Comparison of ENCODE assay signal across 13 cellular contexts in genomic region chr12:125346361-125346760, GRCh38.
DNase-seq lines count a peak whose midpoint lies in the region; ATAC-seq, FAIRE-seq and TF ChIP-seq lines count a peak whose summit lies in the region.
"Had no signal": no experiment of that assay in that cellular context is flagged by ENCODE, and none has a peak within 500 bp of the region (broad histone marks: within the 10 kb centered on the region; RNA-seq: fewer than 3 reads in every experiment).

No MANE protein-coding gene starts in this region.

- H3F3A ChIP-seq in SU-DHL-6 (ENCODE audit: insufficient read depth), result no peaks in the 10 kb centered on the region

- H3K27ac ChIP-seq in HUES48 (ENCODE audit: low read depth, low read length) (peak overlapping the region; percentile 63), SU-DHL-6 (ENCODE audit: low read depth, low read length) (no peak overlapping the region)
- H3K27ac ChIP-seq: sigmoid colon, suprapubic skin had no signal

- TF ChIP-seq CTCF in D721Med (IDR thresholded peaks at IDR 0.05; ENCODE audit: insufficient read depth, missing control alignments) (peak; percentile 54), SU-DHL-6 (IDR thresholded peaks at IDR 0.05; ENCODE audit: insufficient read depth, low read length, poor library complexity, severe bottlenecking) (peak; percentile 47)

- H3K4me2 ChIP-seq in SU-DHL-6 (ENCODE audit: low read depth, low read length, poor library complexity, severe bottlenecking), result peak overlapping the region; percentile 46

- peak overlapping the region; percentile 31 for H2AFZ ChIP-seq in SU-DHL-6 (ENCODE audit: low read depth, low read length, severe bottlenecking)

- no peak for FAIRE-seq in D721Med (lab: Jason Lieb, UNC)
- FAIRE-seq: endothelial cell of umbilical vein had no signal

- H3K4me3 ChIP-seq in HUES48 (ENCODE audit: low read depth, low read length) (peak overlapping the region; percentile 15; the same call in 1 of the 2 replicates), SU-DHL-6 (ENCODE audit: insufficient read depth, low read length, poor library complexity, severe bottlenecking) (peak overlapping the region; percentile 3), MG63 (no peak overlapping the region)
- H3K4me3 ChIP-seq: sigmoid colon, suprapubic skin had no signal

- DNase-seq in D721Med (ENCODE audit: insufficient read length, low spot score), result no peak
- no peak for DNase-seq in left colon
- DNase-seq in MG63, result no peak
- DNase-seq in NCI-H1436 (lab: John Stamatoyannopoulos, UW), result no peak
- DNase-seq in stimulated activated naive CD4-positive, alpha-beta T cell (lab: John Stamatoyannopoulos, UW), result no peak
- DNase-seq: activated naive CD4-positive, alpha-beta T cell treated with anti-CD3 and anti-CD28 coated beads for 36 hours; NCI-H187 treated with DMSO at 0.1 percent for 48 hours; sigmoid colon had no signal

- H3K9ac ChIP-seq in HUES48 (ENCODE audit: low read depth, low read length) (no peak overlapping the region), SU-DHL-6 (ENCODE audit: low read length) (no peak overlapping the region)

- H4K20me1 ChIP-seq in SU-DHL-6 (ENCODE audit: low read depth, low read length), result no peaks in the 10 kb centered on the region

- H3K79me2 ChIP-seq in SU-DHL-6 (ENCODE audit: insufficient read depth, low read length), result no peaks in the 10 kb centered on the region

- ATAC-seq in left colon (peak; percentile 35), GM21529 (IDR thresholded peaks at IDR 0.05; ENCODE audit: unreplicated experiment) (no peak)

- no peaks in the 10 kb centered on the region for H3K9me3 ChIP-seq in HUES48 (ENCODE audit: control insufficient read depth, insufficient read depth, low read length)
- no peaks in the 10 kb centered on the region for H3K9me3 ChIP-seq in SU-DHL-6 (ENCODE audit: insufficient read depth, low read length)
- no peaks in the 10 kb centered on the region for H3K9me3 ChIP-seq in MG63
- H3K9me3 ChIP-seq: sigmoid colon, suprapubic skin had no signal

- H3K36me3 ChIP-seq in HUES48 (ENCODE audit: control insufficient read depth, insufficient read depth, low read length), result peaks cover 12% of the 10 kb centered on the region; the same call in 1 of the 2 replicates
- H3K36me3 ChIP-seq in SU-DHL-6 (ENCODE audit: low read length), result no peaks in the 10 kb centered on the region
- no peaks in the 10 kb centered on the region for H3K36me3 ChIP-seq in MG63
- H3K36me3 ChIP-seq: sigmoid colon, suprapubic skin had no signal

- H3K4me1 ChIP-seq in HUES48 (ENCODE audit: control insufficient read depth, insufficient read depth, low read length), result peaks cover 22% of the 10 kb centered on the region
- H3K4me1 ChIP-seq: sigmoid colon, suprapubic skin had no signal

- H3K27me3 ChIP-seq in HUES48 (ENCODE audit: control insufficient read depth, insufficient read depth, low read length), result no peaks in the 10 kb centered on the region
- no peaks in the 10 kb centered on the region for H3K27me3 ChIP-seq in SU-DHL-6 (ENCODE audit: low read length)
- H3K27me3 ChIP-seq in MG63, result no peaks in the 10 kb centered on the region
- H3K27me3 ChIP-seq: suprapubic skin had no signal

- H3K9me2 ChIP-seq in SU-DHL-6 (replicated peaks; ENCODE audit: insufficient read depth, low read length), result no peaks in the 10 kb centered on the region

- intact Hi-C loops in left colon (cut with DNase I, micrococcal nuclease), result no loop called here
